ENCODE assay signal across 8 cellular contexts in genomic region chr10:89414146-89414878, GRCh38. TPM values are rescaled to one million over a fixed set of nuclear protein-coding genes. Genes with fewer than 3 reads are reported as not detected.
A peak's percentile ranks its signal among the peaks of the same experiment; 100 is the strongest.
DNase-seq lines count a peak whose midpoint lies in the region; ATAC-seq and TF ChIP-seq lines count a peak whose summit lies in the region.

Gene IFIT5, plus strand, starts transcription at chr10:89414568. Its CDS starts 231 bp downstream, at chr10:89414799.

- peak within 1 kb of the TSS; percentile 99 for H2AFZ ChIP-seq in neuronal stem cell (ENCODE audit: low read length)

- ATAC-seq in GM21529 (IDR thresholded peaks at IDR 0.05; ENCODE audit: unreplicated experiment), result peak; percentile 77

- no peak within 1 kb of the TSS for H2BK5ac ChIP-seq in neuronal stem cell (ENCODE audit: low read length)

- H2BK15ac ChIP-seq in neuronal stem cell (ENCODE audit: low read length), result no peak within 1 kb of the TSS

- no peak within 1 kb of the TSS for H2BK12ac ChIP-seq in neuronal stem cell (ENCODE audit: low read length)

- peak within 1 kb of the TSS; percentile 94 for H3K18ac ChIP-seq in neuronal stem cell (ENCODE audit: low read length)

- no peaks in the 10 kb centered on the region for H3K79me1 ChIP-seq in neuronal stem cell (ENCODE audit: low read depth, low read length)

- no peak within 1 kb of the TSS for H4K91ac ChIP-seq in neuronal stem cell (ENCODE audit: low read depth, low read length, poor library complexity)

- H3K36me3 ChIP-seq in neuronal stem cell (replicated peaks in 1 of 2; ENCODE audit: control insufficient read depth in 2 of 2, insufficient read depth in 2 of 2, low read length in 2 of 2), result peaks cover 5 to 19% of the 10 kb centered on the region in 2 donors

- TF ChIP-seq CTCF in subcutaneous adipose tissue (IDR thresholded peaks at IDR 0.05; ENCODE audit: low read depth), result no peak

- no peak within 1 kb of the TSS for H4K8ac ChIP-seq in neuronal stem cell (ENCODE audit: low read depth, low read length)

- WGBS in neuronal stem cell (ENCODE audit: extremely low coverage in 2 of 2, insufficient read length in 2 of 2, insufficient replicate concordance in 1 of 2), 2 donors, result no CpG with 5 or more reads among the region's 48 CpGs

- peaks cover 0 to 9% of the 10 kb centered on the region in 2 donors for H3K9me3 ChIP-seq in neuronal stem cell (replicated peaks in 1 of 2; ENCODE audit: control insufficient read depth in 2 of 2, insufficient read depth in 1 of 2, low read depth in 1 of 2, low read length in 2 of 2)

- in situ Hi-C loops in KBM-7 (cut with MboI; ENCODE audit: low pct_unique_long_range_greater_than_20kb, low sequenced_read_pairs), result no loop called here

- H2BK120ac ChIP-seq in neuronal stem cell (ENCODE audit: low read depth, low read length), result peak within 1 kb of the TSS; percentile 53

- H3K4ac ChIP-seq in neuronal stem cell (ENCODE audit: low read length), result no peak within 1 kb of the TSS

- H3K4me1 ChIP-seq in neuronal stem cell (ENCODE audit: control insufficient read depth in 2 of 2, insufficient read depth in 1 of 2, low read depth in 1 of 2, low read length in 2 of 2), result peaks cover 0 to 4% of the 10 kb centered on the region in 2 donors

- peak within 1 kb of the TSS; percentile 76 for H3K9ac ChIP-seq in neuronal stem cell (ENCODE audit: low read depth, low read length, poor library complexity)

- peak; percentile 30 for DNase-seq in DMS79 (lab: John Stamatoyannopoulos, UW)
- peak; percentile 84 for DNase-seq in KBM-7
- DNase-seq in SK-N-DZ (ENCODE audit: low spot score), result peak; percentile 81
- DNase-seq in activated naive CD4-positive, alpha-beta T cell treated with anti-CD3 and anti-CD28 coated beads, Interleukin-2, amount 50 U/mL, for 16 hours, result peak; percentile 66
- DNase-seq in germinal center (ENCODE audit: low spot score), result peak; percentile 60
- DNase-seq in neuronal stem cell (ENCODE audit: low spot score), result peak; percentile 70

- H3K14ac ChIP-seq in neuronal stem cell (ENCODE audit: low read length), result peak within 1 kb of the TSS; percentile 47

- peak within 1 kb of the TSS; percentile 84 to 87 for H3K4me3 ChIP-seq in neuronal stem cell (ENCODE audit: low read length in 2 of 2)

- peak within 1 kb of the TSS; percentile 68 for H3K4me2 ChIP-seq in neuronal stem cell (ENCODE audit: insufficient read depth, low read length, poor library complexity, severe bottlenecking)

- H3K27me3 ChIP-seq in neuronal stem cell (ENCODE audit: control insufficient read depth in 3 of 3, insufficient read depth in 3 of 3, low read depth in 1 of 3, low read length in 3 of 3), result no peaks in the 10 kb centered on the region

- peak within 1 kb of the TSS; percentile 54 for H3K27ac ChIP-seq in neuronal stem cell (replicated peaks; ENCODE audit: low read length)

- peak within 1 kb of the TSS; percentile 69 for H3K23ac ChIP-seq in neuronal stem cell (ENCODE audit: low read depth, low read length, poor library complexity)

- H2AK5ac ChIP-seq in neuronal stem cell (ENCODE audit: low read depth, low read length), result no peak within 1 kb of the TSS

RNA-seq across cellular contexts. Expression of gene IFIT5, which starts in this region (rescaled TPM):
- 18.7 and 19.6 TPM in 2 replicates for polyA plus RNA-seq in SK-N-DZ (2014; cell fraction: cytosol; rRNA removed)
- polyA plus RNA-seq in SK-N-DZ (2014; cell fraction: nucleus; rRNA removed), result 9.8 and 13.9 TPM in 2 replicates
- polyA plus RNA-seq in neuronal stem cell (2013, experiment 1 of 2), result 7.7 TPM
- polyA plus RNA-seq in neuronal stem cell (2013, experiment 2 of 2), result 8.4 TPM
- total RNA-seq in subcutaneous adipose tissue, result 10 to 100 TPM; 15.5 to 20.5 (median 19.6) TPM

Comparison
In these comparisons a context has a peak if more than half of its experiments do, and no peak if none do; other contexts are left out.
1. Peak in every context shown above with its lines: DNase-seq, ATAC-seq, H3K4me3 ChIP-seq and H3K27ac ChIP-seq.
2. DNase-seq: peak in every context shown above with its lines; median percentile 84 in KBM-7; 81 in SK-N-DZ; 70 in neuronal stem cell; 66 in activated naive CD4-positive, alpha-beta T cell treated with anti-CD3 and anti-CD28 coated beads, Interleukin-2, amount 50 U/mL, for 16 hours; 60 in germinal center; 30 in DMS79.